ENCODE assay signal across 16 cellular contexts in genomic region chr17:76232342-76232741, GRCh38. TPM values are rescaled to one million over a fixed set of nuclear protein-coding genes. Genes with fewer than 3 reads are reported as not detected.
A peak's percentile ranks its signal among the peaks of the same experiment; 100 is the strongest.
DNase-seq lines count a peak whose midpoint lies in the region; ATAC-seq and TF ChIP-seq lines count a peak whose summit lies in the region.
"Had no signal": no experiment of that assay in that cellular context is flagged by ENCODE, and none has a peak within 500 bp of the region (broad histone marks: within the 10 kb centered on the region; RNA-seq: fewer than 3 reads in every experiment).

No MANE protein-coding gene starts in this region.

- H3K4me2 ChIP-seq in GM23248 (ENCODE audit: unreplicated experiment) = no peak overlapping the region
- peak overlapping the region; percentile 49 for H3K4me2 ChIP-seq in fibroblast of lung (ENCODE audit: extremely low read depth, insufficient read depth, low read length)
- H3K4me2 ChIP-seq: BLaER1 had no signal

- H3K9me3 ChIP-seq in GM23248 (ENCODE audit: low read depth) (no peaks in the 10 kb centered on the region), fibroblast of lung (ENCODE audit: control insufficient read depth, insufficient read depth, low read depth, low read length) (no peaks in the 10 kb centered on the region)
- H3K9me3 ChIP-seq: BLaER1, HAP-1, heart right ventricle, vagina had no signal

- H3K4me3 ChIP-seq in AG04449 (ENCODE audit: low read depth, low read length) (no peak overlapping the region), GM23248 (no peak overlapping the region), fibroblast of lung (replicated peaks in 1 of 4; ENCODE audit: control extremely low read depth in 1 of 4, insufficient read depth in 1 of 4, low read depth in 3 of 4, low read length in 4 of 4) (no peak overlapping the region)
- H3K4me3 ChIP-seq: BLaER1, HAP-1, heart right ventricle, vagina had no signal

- no peak overlapping the region for H3K9ac ChIP-seq in GM23248
- no peak overlapping the region for H3K9ac ChIP-seq in fibroblast of lung (ENCODE audit: insufficient read depth, low read length)
- H3K9ac ChIP-seq: BLaER1 had no signal

- H3K27me3 Mint-ChIP-seq in WTC11 (ENCODE audit: low read depth) = peaks cover 3% of the 10 kb centered on the region
- H3K27me3 Mint-ChIP-seq: activated CD8-positive, alpha-beta T cell treated with anti-CD3 and anti-CD28 coated beads for 36 hours; stimulated activated naive CD8-positive, alpha-beta T cell treated with anti-CD3 and anti-CD28 coated beads, Interleukin-15, amount 100 ng/mL, for 72 hours had no signal

- H3K79me2 ChIP-seq in GM23248 (ENCODE audit: insufficient read depth) (no peaks in the 10 kb centered on the region), fibroblast of lung (ENCODE audit: control insufficient read depth, insufficient read depth, low read length) (no peaks in the 10 kb centered on the region)

- H3K9me2 ChIP-seq in GM23248 (ENCODE audit: insufficient read depth) = no peaks in the 10 kb centered on the region

- H3K36me3 Mint-ChIP-seq in WTC11 = no peaks in the 10 kb centered on the region

- DNase-seq in AG04449 (ENCODE audit: low read depth, low spot score) (peak; percentile 45), GM23248 (peak; percentile 95), fibroblast of lung (ENCODE audit: low read depth in 2 of 2) (peak; percentile 65 to 97), NCI-H524 treated with DMSO at 0.1 percent for 48 hours (lab: John Stamatoyannopoulos, UW) (no peak), NCI-H510A treated with DMSO at 0.1 percent for 48 hours (lab: John Stamatoyannopoulos, UW) (no peak), WTC11 (ENCODE audit: low spot score) (no peak)
- DNase-seq: activated CD8-positive, alpha-beta T cell treated with anti-CD3 and anti-CD28 coated beads for 36 hours; effector CD8-positive, alpha-beta T cell; heart right ventricle; NCI-H2029; stimulated activated naive CD8-positive, alpha-beta T cell treated with anti-CD3 and anti-CD28 coated beads, Interleukin-15, amount 100 ng/mL, for 72 hours had no signal

- ATAC-seq in SK-N-SH treated with all-trans-retinoic acid at 6 μM for 48 hours (peak; percentile 76), GM21423 (IDR thresholded peaks at IDR 0.05; ENCODE audit: unreplicated experiment) (no peak), WTC11 (no peak)
- ATAC-seq: activated CD8-positive, alpha-beta T cell treated with anti-CD3 and anti-CD28 coated beads for 36 hours; heart right ventricle; stimulated activated naive CD8-positive, alpha-beta T cell treated with anti-CD3 and anti-CD28 coated beads, Interleukin-15, amount 100 ng/mL, for 72 hours had no signal

- peaks cover 10% of the 10 kb centered on the region; the same call in 1 of the 2 replicates for H3K4me1 ChIP-seq in GM23248 (ENCODE audit: insufficient read depth)
- H3K4me1 ChIP-seq in fibroblast of lung (ENCODE audit: control insufficient read depth, extremely low read depth, insufficient read depth, low read length) = peaks cover 2% of the 10 kb centered on the region
- H3K4me1 ChIP-seq: BLaER1, heart right ventricle, vagina had no signal

- no peaks in the 10 kb centered on the region for H3K9me3 Mint-ChIP-seq in WTC11

- in situ Hi-C loops in GM23248 (cut with MboI) = no loop called here

- WGBS in GM23248 (ENCODE audit: low coverage in 1 of 2, low lambda C conversion rate in 2 of 2, missing lambda C conversion rate in 2 of 2), 2 experiments = 0 to 6% methylated on average over 2 of the region's 2 CpGs

- H2AFZ ChIP-seq in GM23248 (no peak overlapping the region), fibroblast of lung (ENCODE audit: low read length) (no peak overlapping the region)

- peaks cover 16% of the 10 kb centered on the region for H3F3A ChIP-seq in GM23248 (ENCODE audit: insufficient read depth)

- CTCF ChIA-PET in AG04449 (lab: Yijun Ruan, JAX) (interaction anchor here (0.9 kb wide), 1 partner anchor 12 kb away, joined by 5 read pairs; no protein-coding TSS in a partner anchor), WTC11 (lab: Charles Lee) (interaction anchor here (1.0 kb wide), 1 partner anchor 50 kb away, joined by 3 read pairs; no protein-coding TSS in a partner anchor)

- POLR2A ChIA-PET in AG04449 (lab: Yijun Ruan, JAX) (no interaction called here), WTC11 (lab: Charles Lee) (no interaction called here)

- peaks cover 5% of the 10 kb centered on the region for H3K4me1 Mint-ChIP-seq in WTC11

- H3K27ac Mint-ChIP-seq in WTC11 = no peak overlapping the region
- H3K27ac Mint-ChIP-seq: activated CD8-positive, alpha-beta T cell treated with anti-CD3 and anti-CD28 coated beads for 36 hours had no signal

- no peaks in the 10 kb centered on the region for H4K20me1 ChIP-seq in GM23248 (ENCODE audit: insufficient read depth)
- no peaks in the 10 kb centered on the region for H4K20me1 ChIP-seq in fibroblast of lung (ENCODE audit: control insufficient read depth, extremely low read depth, insufficient read depth, low read length)
- H4K20me1 ChIP-seq: BLaER1 had no signal

- peak overlapping the region; percentile 44 for H3K27ac ChIP-seq in GM23248
- H3K27ac ChIP-seq in fibroblast of lung (ENCODE audit: insufficient read depth, low read length) = peak overlapping the region; percentile 67
- H3K27ac ChIP-seq: BLaER1, heart right ventricle, vagina had no signal

- TF ChIP-seq CTCF in AG04449 (IDR thresholded peaks at IDR 0.05; ENCODE audit: insufficient read depth, low read length, missing control alignments) (no peak), fibroblast of lung (conservative IDR thresholded peaks at IDR 0.05 in 1 of 2, IDR thresholded peaks at IDR 0.05 in 1 of 2; ENCODE audit: low read depth in 1 of 2, low read length in 2 of 2) (no peak), WTC11 (IDR thresholded peaks at IDR 0.05) (no peak)

- H3K36me3 ChIP-seq in GM23248 (ENCODE audit: low read depth) (no peaks in the 10 kb centered on the region), fibroblast of lung (ENCODE audit: control insufficient read depth, insufficient read depth, low read length) (no peaks in the 10 kb centered on the region)
- H3K36me3 ChIP-seq: BLaER1, HAP-1, heart right ventricle, vagina had no signal

- no peaks in the 10 kb centered on the region for H3K27me3 ChIP-seq in GM23248 (replicated peaks; ENCODE audit: insufficient read depth)
- no peaks in the 10 kb centered on the region for H3K27me3 ChIP-seq in fibroblast of lung (ENCODE audit: control insufficient read depth, insufficient read depth, low read length)
- H3K27me3 ChIP-seq: heart right ventricle, vagina had no signal

- H3K4me3 Mint-ChIP-seq in WTC11 = no peak overlapping the region
- H3K4me3 Mint-ChIP-seq: activated CD8-positive, alpha-beta T cell treated with anti-CD3 and anti-CD28 coated beads for 36 hours; stimulated activated naive CD8-positive, alpha-beta T cell treated with anti-CD3 and anti-CD28 coated beads, Interleukin-15, amount 100 ng/mL, for 72 hours had no signal

TF ChIP-seq in SK-N-SH treated with all-trans-retinoic acid at 6 μM for 48 hours, 23 proteins besides CTCF, POLR2A, EP300 and RAD21 (continues in another document):
- TF ChIP-seq CSDC2 (CRISPR knock-in tag; IDR thresholded peaks at IDR 0.05) (no peak), ZC3H10 (CRISPR knock-in tag; IDR thresholded peaks at IDR 0.05) (no peak), POU6F1 (CRISPR knock-in tag; IDR thresholded peaks at IDR 0.05; ENCODE audit: borderline replicate concordance, low read depth) (no peak), TOX (CRISPR knock-in tag; IDR thresholded peaks at IDR 0.05; ENCODE audit: borderline replicate concordance) (no peak)

TF ChIP-seq in WTC11, 78 proteins besides CTCF, POLR2A, EP300 and RAD21:
- TF ChIP-seq HMGA2 (CRISPR knock-in tag; IDR thresholded peaks at IDR 0.05) = no peak
- no peak for TF ChIP-seq RORB (CRISPR knock-in tag; IDR thresholded peaks at IDR 0.05)
TF ChIP-seq in WTC11: peak in this region for 0.

RNA-seq across cellular contexts. Expression of gene RNF157, which starts 8.0 kb away (rescaled TPM):
- 4.0 TPM in 1 of 2 replicates, not detected in the other for total RNA-seq in GM23248 (2014; rRNA removed; shearing (Covaris generic))
- 0.31 TPM in 1 of 2 replicates, not detected in the other for polyA plus RNA-seq in GM23248 (2016; fragmentation: Nextera tagmentation; extraction: Ambion mirVana)
- total RNA-seq in fibroblast of lung = 0.51 and 3.1 TPM in 2 replicates
- polyA plus RNA-seq in fibroblast of lung = 2.0 and 7.7 TPM in 2 replicates
- polyA plus RNA-seq in fibroblast of lung (2012) = 1.5 and 5.7 TPM in 2 replicates
- polyA minus RNA-seq in fibroblast of lung (ENCODE audit: low replicate concordance) = 1.5 and 5.5 TPM in 2 replicates
- total RNA-seq in WTC11 (2021) = 11.2 to 15.1 TPM (median 13.7 TPM) in 3 replicates

RNA-seq across cellular contexts. Expression of gene UBALD2, which starts 32.8 kb away (rescaled TPM):
- 5.6 and 6.4 TPM in 2 replicates for total RNA-seq in GM23248 (2014; rRNA removed; shearing (Covaris generic))
- polyA plus RNA-seq in GM23248 (2016; fragmentation: Nextera tagmentation; extraction: Ambion mirVana) (0.56 and 1.2 TPM in 2 replicates), fibroblast of lung (4.1 and 9.4 TPM in 2 replicates)
- total RNA-seq in fibroblast of lung (2.6 and 7.3 TPM in 2 replicates), WTC11 (2021) (24.4 to 30.3 TPM (median 28.2 TPM) in 3 replicates)
- 15.3 and 26.4 TPM in 2 replicates for polyA plus RNA-seq in fibroblast of lung (2012)
- 14.1 and 21.4 TPM in 2 replicates for polyA minus RNA-seq in fibroblast of lung (ENCODE audit: low replicate concordance)

Comparison
In these comparisons a context has a peak if more than half of its experiments do, and no peak if none do; other contexts are left out.
1. DNase-seq: peak in AG04449 (single experiment), GM23248 (single experiment) and fibroblast of lung (2 of 2); none in NCI-H524 treated with DMSO at 0.1 percent for 48 hours (single experiment), NCI-H510A treated with DMSO at 0.1 percent for 48 hours (single experiment) and WTC11 (single experiment).